8 cellular contexts compared by ENCODE assay signal in genomic region chr6:32195902-32196681, GRCh38. TPM values are rescaled to one million over a fixed set of nuclear protein-coding genes. Genes with fewer than 3 reads are reported as not detected.
DNase-seq lines count a peak whose midpoint lies in the region; ATAC-seq and TF ChIP-seq lines count a peak whose summit lies in the region.

No MANE protein-coding gene starts in this region.

- peak overlapping the region; percentile 98 for H3K4me3 Mint-ChIP-seq in activated T-helper 2 cell treated with anti-CD3 and anti-CD28 coated beads, Interferon-gamma antibody, Interleukin-2, Interleukin-4, amounts not matched to agents 10 μg/mL and 5 μg/mL and 100 μg/mL, durations not matched to agents 14 hours and 24 hours and 36 hours (ENCODE audit: low read depth)
- peak overlapping the region; percentile 92 to 100 (median 97) for H3K4me3 Mint-ChIP-seq in naive thymus-derived CD8-positive, alpha-beta T cell

- peak; percentile 79 to 81 for ATAC-seq in naive thymus-derived CD8-positive, alpha-beta T cell

- no peaks in the 10 kb centered on the region for H3K79me2 ChIP-seq in OCI-LY1 (ENCODE audit: insufficient read depth, low read length)

- no peaks in the 10 kb centered on the region for H3K9me3 ChIP-seq in OCI-LY1 (ENCODE audit: low read length)
- H3K9me3 ChIP-seq in suprapubic skin: no peaks in the 10 kb centered on the region

- peaks cover 46% of the 10 kb centered on the region for H3K4me1 ChIP-seq in OCI-LY1 (ENCODE audit: insufficient read depth, low read length, severe bottlenecking)
- peaks cover 46% of the 10 kb centered on the region for H3K4me1 ChIP-seq in suprapubic skin

- peak overlapping the region; percentile 86 for H3K4me2 ChIP-seq in OCI-LY1 (ENCODE audit: low read length)

- POLR2A ChIA-PET in naive thymus-derived CD8-positive, alpha-beta T cell (lab: Charles Lee): interaction anchor here (0.5 to 12.3 kb wide), 31 partner anchors 8 to 776 kb away, joined by 3 to 303 read pairs (median 5); partner anchors contain the start of genes AGER, AGPAT1, ATF6B and BRD2

- H3K9me2 ChIP-seq in OCI-LY1 (ENCODE audit: low read depth, low read length): no peaks in the 10 kb centered on the region

- H3K36me3 Mint-ChIP-seq in activated T-helper 2 cell treated with anti-CD3 and anti-CD28 coated beads, Interferon-gamma antibody, Interleukin-2, Interleukin-4, amounts not matched to agents 10 μg/mL and 5 μg/mL and 100 μg/mL, durations not matched to agents 14 hours and 24 hours and 36 hours (ENCODE audit: low read depth): peaks cover 10% of the 10 kb centered on the region
- peaks cover 0 to 8% (median 5%) of the 10 kb centered on the region in 3 donors for H3K36me3 Mint-ChIP-seq in naive thymus-derived CD8-positive, alpha-beta T cell

- WGBS in suprapubic skin: 3% methylated on average over 21 of the region's 58 CpGs

- intact Hi-C loops in activated T-helper 2 cell treated with anti-CD3 and anti-CD28 coated beads, Interferon-gamma antibody, Interleukin-2, Interleukin-4, amounts not matched to agents 10 μg/mL and 5 μg/mL and 100 μg/mL, durations not matched to agents 14 hours and 24 hours and 36 hours (cut with micrococcal nuclease): loop anchor here (1.0 to 10.0 kb wide), 5 partner anchors 18 to 1501 kb away; partner anchors contain the start of genes ATF6B, RNF5 and TAP2

- H3K4me1 Mint-ChIP-seq in activated T-helper 2 cell treated with anti-CD3 and anti-CD28 coated beads, Interferon-gamma antibody, Interleukin-2, Interleukin-4, amounts not matched to agents 10 μg/mL and 5 μg/mL and 100 μg/mL, durations not matched to agents 14 hours and 24 hours and 36 hours (ENCODE audit: low read depth): peaks cover 31% of the 10 kb centered on the region
- H3K4me1 Mint-ChIP-seq in naive thymus-derived CD8-positive, alpha-beta T cell: peaks cover 28 to 47% (median 40%) of the 10 kb centered on the region in 4 donors

- peak; percentile 89 to 98 for TF ChIP-seq POLR2A in suprapubic skin (IDR thresholded peaks at IDR 0.05)

- H2AFZ ChIP-seq in OCI-LY1 (ENCODE audit: low read length): no peak overlapping the region

- peak overlapping the region; percentile 99 for H3K27ac Mint-ChIP-seq in activated T-helper 2 cell treated with anti-CD3 and anti-CD28 coated beads, Interferon-gamma antibody, Interleukin-2, Interleukin-4, amounts not matched to agents 10 μg/mL and 5 μg/mL and 100 μg/mL, durations not matched to agents 14 hours and 24 hours and 36 hours
- peak overlapping the region; percentile 98 to 100 (median 100) for H3K27ac Mint-ChIP-seq in naive thymus-derived CD8-positive, alpha-beta T cell

- no peaks in the 10 kb centered on the region for H3K27me3 Mint-ChIP-seq in activated T-helper 2 cell treated with anti-CD3 and anti-CD28 coated beads, Interferon-gamma antibody, Interleukin-2, Interleukin-4, amounts not matched to agents 10 μg/mL and 5 μg/mL and 100 μg/mL, durations not matched to agents 14 hours and 24 hours and 36 hours (ENCODE audit: low read depth)
- H3K27me3 Mint-ChIP-seq in naive thymus-derived CD8-positive, alpha-beta T cell: peaks cover 0 to 2% (median 0%) of the 10 kb centered on the region in 5 donors

- TF ChIP-seq EP300 in suprapubic skin (IDR thresholded peaks at IDR 0.05): no peak

- H3F3A ChIP-seq in OCI-LY1 (ENCODE audit: insufficient read depth, low read length): 0 out of 2 replicates have a peak, but pooled peaks cover 3% of the 10 kb centered on the region

- H3K36me3 ChIP-seq in OCI-LY1 (ENCODE audit: insufficient read depth, low read length): no peaks in the 10 kb centered on the region
- no peaks in the 10 kb centered on the region for H3K36me3 ChIP-seq in suprapubic skin

- H3K4me3 ChIP-seq in OCI-LY1 (ENCODE audit: low read depth, low read length, poor library complexity, severe bottlenecking) (peak overlapping the region; percentile 77), fibroblast of the aortic adventitia (ENCODE audit: low read depth, low read length) (peak overlapping the region; percentile 95), suprapubic skin (peak overlapping the region; percentile 88)

- H3K27ac ChIP-seq in OCI-LY1 (ENCODE audit: low read depth, low read length, poor library complexity, severe bottlenecking) (peak overlapping the region; percentile 73), suprapubic skin (peak overlapping the region; percentile 99)

- no peaks in the 10 kb centered on the region for H3K27me3 ChIP-seq in OCI-LY1 (ENCODE audit: insufficient read depth, low read length)
- H3K27me3 ChIP-seq in suprapubic skin: no peaks in the 10 kb centered on the region

- no peaks in the 10 kb centered on the region for H4K20me1 ChIP-seq in OCI-LY1 (ENCODE audit: insufficient read depth, low read length)

- peak overlapping the region; percentile 87 for H3K9ac ChIP-seq in OCI-LY1 (ENCODE audit: low read length)

- TF ChIP-seq CTCF in GM20000 (IDR thresholded peaks at IDR 0.05; ENCODE audit: extremely low read depth, missing control alignments) (no peak), OCI-LY1 (IDR thresholded peaks at IDR 0.05; ENCODE audit: low read length) (no peak), fibroblast of the aortic adventitia (IDR thresholded peaks at IDR 0.05; ENCODE audit: insufficient read depth, low read length) (no peak), suprapubic skin (IDR thresholded peaks at IDR 0.05) (no peak)

- no peaks in the 10 kb centered on the region for H3K9me3 Mint-ChIP-seq in activated T-helper 2 cell treated with anti-CD3 and anti-CD28 coated beads, Interferon-gamma antibody, Interleukin-2, Interleukin-4, amounts not matched to agents 10 μg/mL and 5 μg/mL and 100 μg/mL, durations not matched to agents 14 hours and 24 hours and 36 hours
- H3K9me3 Mint-ChIP-seq in naive thymus-derived CD8-positive, alpha-beta T cell: no peaks in the 10 kb centered on the region

- DNase-seq in D341Med (ENCODE audit: low spot score) (peak; percentile 69), GM20000 (ENCODE audit: low spot score) (peak; percentile 96), HT-29 (ENCODE audit: low spot score) (peak; percentile 86), fibroblast of the aortic adventitia (ENCODE audit: low read depth) (peak; percentile 81), suprapubic skin (ENCODE audit: low spot score in 2 of 2) (peak; percentile 96)
- DNase-seq in activated T-helper 2 cell treated with anti-CD3 and anti-CD28 coated beads, Interferon-gamma antibody, Interleukin-2, Interleukin-4, amounts not matched to agents 10 μg/mL and 5 μg/mL and 100 μg/mL, durations not matched to agents 14 hours and 24 hours and 36 hours (ENCODE audit: low spot score): peak; percentile 46
- peak in 7 of 10 donors; percentile 48 to 87 (median 60) for DNase-seq in naive thymus-derived CD8-positive, alpha-beta T cell

RNA-seq across cellular contexts. Expression of gene GPSM3, which starts 3.6 kb away (rescaled TPM):
- 2.2 and 4.7 TPM in 2 replicates for total RNA-seq in HT-29 (2014; rRNA removed; shearing (Covaris generic))
- total RNA-seq in activated T-helper 2 cell treated with anti-CD3 and anti-CD28 coated beads, Interferon-gamma antibody, Interleukin-2, Interleukin-4, amounts not matched to agents 10 μg/mL and 5 μg/mL and 100 μg/mL, durations not matched to agents 14 hours and 24 hours and 36 hours: 84.2 and 90.7 TPM in 2 replicates
- total RNA-seq in fibroblast of the aortic adventitia (ENCODE audit: low replicate concordance): 0.90 TPM in 1 of 2 replicates, not detected in the other
- total RNA-seq in naive thymus-derived CD8-positive, alpha-beta T cell: 100 to 1,000 TPM; 274 to 276 TPM
- polyA plus RNA-seq in naive thymus-derived CD8-positive, alpha-beta T cell: 100 to 1,000 TPM; 106 to 144 (median 138) TPM
- total RNA-seq in suprapubic skin: 1 to 10 TPM; 4.8 to 5.5 (median 5.1) TPM

RNA-seq across cellular contexts. Expression of gene PBX2, which starts 6.1 kb away (rescaled TPM):
- 16.6 and 18.7 TPM in 2 replicates for total RNA-seq in HT-29 (2014; rRNA removed; shearing (Covaris generic))
- 80.8 and 85.2 TPM in 2 replicates for total RNA-seq in activated T-helper 2 cell treated with anti-CD3 and anti-CD28 coated beads, Interferon-gamma antibody, Interleukin-2, Interleukin-4, amounts not matched to agents 10 μg/mL and 5 μg/mL and 100 μg/mL, durations not matched to agents 14 hours and 24 hours and 36 hours
- total RNA-seq in fibroblast of the aortic adventitia (ENCODE audit: low replicate concordance) (6.5 and 19.6 TPM in 2 replicates), suprapubic skin (10 to 100 TPM; 51.0 to 84.7 (median 63.8) TPM)
- 100 to 1,000 TPM; 173 to 174 TPM for total RNA-seq in naive thymus-derived CD8-positive, alpha-beta T cell
- polyA plus RNA-seq in naive thymus-derived CD8-positive, alpha-beta T cell: 1 to 10 TPM; 1.6 to 2.2 (median 2.0) TPM

RNA-seq across cellular contexts. Expression of gene AGER, which starts 12.0 kb away (rescaled TPM):
- 3.0 and 4.9 TPM in 2 replicates for total RNA-seq in HT-29 (2014; rRNA removed; shearing (Covaris generic))
- total RNA-seq in activated T-helper 2 cell treated with anti-CD3 and anti-CD28 coated beads, Interferon-gamma antibody, Interleukin-2, Interleukin-4, amounts not matched to agents 10 μg/mL and 5 μg/mL and 100 μg/mL, durations not matched to agents 14 hours and 24 hours and 36 hours: 18.5 and 20.9 TPM in 2 replicates
- 0.16 and 0.18 TPM in 2 replicates for total RNA-seq in fibroblast of the aortic adventitia (ENCODE audit: low replicate concordance)
- 10 to 100 TPM; 56.0 to 60.3 TPM for total RNA-seq in naive thymus-derived CD8-positive, alpha-beta T cell
- 1 to 10 TPM in 1 of 3 donors, under 1 TPM in 2; 0.09 to 1.9 (median 0.25) TPM for polyA plus RNA-seq in naive thymus-derived CD8-positive, alpha-beta T cell
- total RNA-seq in suprapubic skin: 1 to 10 TPM in 3 of 4 donors, not detected in 1; 1.5 to 9.9 (median 4.8) TPM

RNA-seq across cellular contexts. Expression of gene RNF5, which starts 17.9 kb away (rescaled TPM):
- 45.4 and 50.5 TPM in 2 replicates for total RNA-seq in HT-29 (2014; rRNA removed; shearing (Covaris generic))
- 61.9 and 63.8 TPM in 2 replicates for total RNA-seq in activated T-helper 2 cell treated with anti-CD3 and anti-CD28 coated beads, Interferon-gamma antibody, Interleukin-2, Interleukin-4, amounts not matched to agents 10 μg/mL and 5 μg/mL and 100 μg/mL, durations not matched to agents 14 hours and 24 hours and 36 hours
- total RNA-seq in fibroblast of the aortic adventitia (ENCODE audit: low replicate concordance) (13.2 and 43.5 TPM in 2 replicates), suprapubic skin (10 to 100 TPM; 55.7 to 73.0 (median 63.4) TPM)
- 10 to 100 TPM; 38.6 to 40.0 TPM for total RNA-seq in naive thymus-derived CD8-positive, alpha-beta T cell
- polyA plus RNA-seq in naive thymus-derived CD8-positive, alpha-beta T cell: 100 to 1,000 TPM; 102 to 117 (median 102) TPM

RNA-seq across cellular contexts. Expression of gene AGPAT1, which starts 20.2 kb away (rescaled TPM):
- total RNA-seq in HT-29 (2014; rRNA removed; shearing (Covaris generic)): 48.6 and 52.8 TPM in 2 replicates
- total RNA-seq in activated T-helper 2 cell treated with anti-CD3 and anti-CD28 coated beads, Interferon-gamma antibody, Interleukin-2, Interleukin-4, amounts not matched to agents 10 μg/mL and 5 μg/mL and 100 μg/mL, durations not matched to agents 14 hours and 24 hours and 36 hours: 32.0 and 32.9 TPM in 2 replicates
- total RNA-seq in fibroblast of the aortic adventitia (ENCODE audit: low replicate concordance) (19.1 and 41.1 TPM in 2 replicates), suprapubic skin (10 to 100 TPM; 30.4 to 68.9 (median 42.6) TPM)
- total RNA-seq in naive thymus-derived CD8-positive, alpha-beta T cell: 10 to 100 TPM; 27.5 to 28.6 TPM
- polyA plus RNA-seq in naive thymus-derived CD8-positive, alpha-beta T cell: 10 to 100 TPM; 16.3 to 19.5 (median 19.1) TPM

Comparison
In these comparisons a context has a peak if more than half of its experiments do, and no peak if none do; other contexts are left out.
1. Peak in every context shown above with its lines: DNase-seq, ATAC-seq, H3K4me3 ChIP-seq and H3K27ac ChIP-seq.
2. DNase-seq: peak in every context shown above with its lines; median percentile 96 in GM20000; 96 in suprapubic skin; 86 in HT-29; 81 in fibroblast of the aortic adventitia; 69 in D341Med; 60 in naive thymus-derived CD8-positive, alpha-beta T cell; 46 in activated T-helper 2 cell treated with anti-CD3 and anti-CD28 coated beads, Interferon-gamma antibody, Interleukin-2, Interleukin-4, amounts not matched to agents 10 μg/mL and 5 μg/mL and 100 μg/mL, durations not matched to agents 14 hours and 24 hours and 36 hours.
3. RNA of gene GPSM3, which starts 3.6 kb away (total RNA-seq): 274 to 276 TPM in naive thymus-derived CD8-positive, alpha-beta T cell and 84.2 to 90.7 TPM in activated T-helper 2 cell treated with anti-CD3 and anti-CD28 coated beads, Interferon-gamma antibody, Interleukin-2, Interleukin-4, amounts not matched to agents 10 μg/mL and 5 μg/mL and 100 μg/mL, durations not matched to agents 14 hours and 24 hours and 36 hours; 4.8 to 5.5 TPM in suprapubic skin, 2.2 to 4.7 TPM in HT-29 and 0.90 TPM in fibroblast of the aortic adventitia; every median in the first group is over 10 times any median in the second.